In the genomic region with DNA sequence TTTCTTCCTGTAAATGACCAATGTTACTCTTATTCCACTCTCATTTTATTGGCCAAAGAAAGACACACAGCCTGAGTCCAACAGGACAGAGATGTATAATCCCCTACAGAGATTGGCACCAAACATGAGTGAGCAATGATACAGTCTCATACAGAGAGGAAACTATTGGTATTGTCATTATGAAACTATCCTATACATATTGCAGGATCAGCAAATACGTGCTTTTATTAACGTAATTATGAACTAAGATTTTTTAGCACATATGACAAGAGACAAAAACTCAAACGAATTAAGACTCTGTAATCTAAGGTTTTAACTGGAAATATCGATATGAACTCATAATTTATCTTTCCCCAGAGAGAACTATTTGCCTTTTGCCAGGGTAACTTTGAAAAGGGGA, we compare ENCODE assay signal across 26 cellular contexts.
"Had no signal": no experiment of that assay in that cellular context is flagged by ENCODE, and none has a peak within 500 bp of the region (broad histone marks: within the 10 kb centered on the region; RNA-seq: fewer than 3 reads in every experiment).

No MANE protein-coding gene starts in this region.

- H3K4me1 ChIP-seq: colonic mucosa, esophagus squamous epithelium, gastrocnemius medialis, heart right ventricle, left lung, lower lobe of right lung had no signal

- H3K36me3 ChIP-seq: colonic mucosa, esophagus squamous epithelium, gastrocnemius medialis, heart right ventricle, left lung, lower lobe of right lung had no signal

- ATAC-seq: effector memory CD8-positive, alpha-beta T cell; esophagus mucosa; gastrocnemius medialis; heart right ventricle; left cardiac atrium; left lung; left ventricle myocardium superior; lower lobe of right lung; mucosa of descending colon had no signal

- H3K27ac ChIP-seq: colonic mucosa, epithelial cell of prostate, esophagus squamous epithelium, gastrocnemius medialis, heart right ventricle, left lung, lower lobe of right lung had no signal

- DNase-seq: colonic mucosa; cortex of kidney; effector CD8-positive, alpha-beta T cell; effector memory CD8-positive, alpha-beta T cell; endodermal cell; erythroblast; esophagus squamous epithelium; foreskin fibroblast; foreskin melanocyte; gastrocnemius medialis; glutamatergic neuron; head of caudate nucleus; heart right ventricle; hippocampal formation; left cardiac atrium; left lung; left ventricle myocardium superior; lower lobe of right lung; mesenchymal stem cell; mucosa of descending colon; naive B cell had no signal

- H3K9me3 ChIP-seq: colonic mucosa, esophagus squamous epithelium, gastrocnemius medialis, left lung, lower lobe of right lung, mucosa of descending colon had no signal

- FAIRE-seq: endometrium, islet of Langerhans, keratinocyte had no signal

- H3K27me3 ChIP-seq: colonic mucosa, gastrocnemius medialis, left lung had no signal

- H3K4me3 ChIP-seq: colonic mucosa, esophagus squamous epithelium, gastrocnemius medialis, heart right ventricle, left lung, lower lobe of right lung, mucosa of descending colon had no signal
